In the genomic region with DNA sequence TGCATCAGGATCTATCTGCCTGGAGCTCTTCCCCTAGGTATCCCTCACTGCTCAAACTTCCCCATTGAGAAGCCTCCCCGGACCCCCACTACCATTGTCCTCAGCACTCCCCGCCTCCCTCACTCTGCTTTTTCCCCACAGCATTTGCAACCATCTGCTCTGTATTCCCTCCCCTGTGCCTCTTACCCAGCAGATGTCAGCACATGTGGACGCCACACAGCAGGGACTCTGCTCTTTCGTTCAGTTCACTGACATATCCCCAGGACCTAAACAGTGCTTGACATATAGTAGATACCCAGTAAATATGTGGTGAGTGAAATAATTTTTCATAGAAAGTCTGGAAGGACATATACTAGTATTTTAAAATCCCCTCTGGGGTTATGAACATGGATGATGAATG, we compare ENCODE assay signal across 1 cellular context.
TF ChIP-seq lines count a peak whose summit lies in the region.

No MANE protein-coding gene starts in this region.

TF ChIP-seq in HepG2, 621 proteins besides CTCF, POLR2A, EP300 and RAD21:
- TF ChIP-seq JUNB (CRISPR knock-in tag; IDR thresholded peaks at IDR 0.05; ENCODE audit: borderline replicate concordance) = peak; percentile 17; the same call in 1 of the 2 replicates
- TF ChIP-seq ZNF558 (CRISPR knock-in tag; IDR thresholded peaks at IDR 0.05; ENCODE audit: borderline replicate concordance) = no peak
